Comparison of ENCODE assay signal across 1 cellular context in the genomic region with DNA sequence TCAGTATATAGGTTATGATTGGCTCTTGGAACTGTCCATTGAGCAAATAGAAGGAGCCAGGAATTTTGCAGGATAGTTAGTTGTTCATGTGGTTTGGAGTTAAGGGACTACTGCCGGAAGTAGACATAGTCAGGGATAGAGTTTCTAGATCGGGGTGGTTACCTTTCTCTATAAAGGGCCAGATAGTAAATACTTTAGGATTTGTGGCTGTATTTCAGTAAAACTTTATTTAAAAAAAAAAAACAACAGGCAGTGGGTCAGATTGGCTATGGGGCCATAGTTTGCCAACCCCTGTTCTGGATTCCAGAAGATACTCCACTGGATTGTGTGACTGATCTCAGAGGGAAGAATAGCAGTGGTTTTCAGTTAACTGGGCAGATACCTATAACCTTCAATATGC.
TF ChIP-seq lines count a peak whose summit lies in the region.

No MANE protein-coding gene starts in this region.

TF ChIP-seq in GM12878, 131 proteins besides CTCF, POLR2A, EP300 and RAD21:
- TF ChIP-seq, protein P1, sequence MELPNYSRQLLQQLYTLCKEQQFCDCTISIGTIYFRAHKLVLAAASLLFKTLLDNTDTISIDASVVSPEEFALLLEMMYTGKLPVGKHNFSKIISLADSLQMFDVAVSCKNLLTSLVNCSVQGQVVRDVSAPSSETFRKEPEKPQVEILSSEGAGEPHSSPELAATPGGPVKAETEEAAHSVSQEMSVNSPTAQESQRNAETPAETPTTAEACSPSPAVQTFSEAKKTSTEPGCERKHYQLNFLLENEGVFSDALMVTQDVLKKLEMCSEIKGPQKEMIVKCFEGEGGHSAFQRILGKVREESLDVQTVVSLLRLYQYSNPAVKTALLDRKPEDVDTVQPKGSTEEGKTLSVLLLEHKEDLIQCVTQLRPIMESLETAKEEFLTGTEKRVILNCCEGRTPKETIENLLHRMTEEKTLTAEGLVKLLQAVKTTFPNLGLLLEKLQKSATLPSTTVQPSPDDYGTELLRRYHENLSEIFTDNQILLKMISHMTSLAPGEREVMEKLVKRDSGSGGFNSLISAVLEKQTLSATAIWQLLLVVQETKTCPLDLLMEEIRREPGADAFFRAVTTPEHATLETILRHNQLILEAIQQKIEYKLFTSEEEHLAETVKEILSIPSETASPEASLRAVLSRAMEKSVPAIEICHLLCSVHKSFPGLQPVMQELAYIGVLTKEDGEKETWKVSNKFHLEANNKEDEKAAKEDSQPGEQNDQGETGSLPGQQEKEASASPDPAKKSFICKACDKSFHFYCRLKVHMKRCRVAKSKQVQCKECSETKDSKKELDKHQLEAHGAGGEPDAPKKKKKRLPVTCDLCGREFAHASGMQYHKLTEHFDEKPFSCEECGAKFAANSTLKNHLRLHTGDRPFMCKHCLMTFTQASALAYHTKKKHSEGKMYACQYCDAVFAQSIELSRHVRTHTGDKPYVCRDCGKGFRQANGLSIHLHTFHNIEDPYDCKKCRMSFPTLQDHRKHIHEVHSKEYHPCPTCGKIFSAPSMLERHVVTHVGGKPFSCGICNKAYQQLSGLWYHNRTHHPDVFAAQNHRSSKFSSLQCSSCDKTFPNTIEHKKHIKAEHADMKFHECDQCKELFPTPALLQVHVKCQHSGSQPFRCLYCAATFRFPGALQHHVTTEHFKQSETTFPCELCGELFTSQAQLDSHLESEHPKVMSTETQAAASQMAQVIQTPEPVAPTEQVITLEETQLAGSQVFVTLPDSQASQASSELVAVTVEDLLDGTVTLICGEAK (IDR thresholded peaks at IDR 0.05; ENCODE audit: borderline replicate concordance) = peak; percentile 76
- TF ChIP-seq NR2F1 (conservative IDR thresholded peaks at IDR 0.05) = no peak
TF ChIP-seq in GM12878: peak in this region for 1.
